22 cellular contexts compared by ENCODE assay signal in genomic region chr2:24540011-24540477, GRCh38.
"Had no signal": no experiment of that assay in that cellular context is flagged by ENCODE, and none has a peak within 500 bp of the region (broad histone marks: within the 10 kb centered on the region; RNA-seq: fewer than 3 reads in every experiment).

No MANE protein-coding gene starts in this region.

- H3K36me3 ChIP-seq: adrenal gland, breast epithelium, sigmoid colon, vagina had no signal

- H3K9me3 ChIP-seq: adrenal gland, breast epithelium, vagina had no signal

- H3K27me3 ChIP-seq: adrenal gland, breast epithelium, heart right ventricle, sigmoid colon, vagina had no signal

- H3K27ac ChIP-seq: adrenal gland, breast epithelium, coronary artery, epithelial cell of prostate, heart right ventricle, sigmoid colon, vagina had no signal

- H3K4me1 ChIP-seq: adrenal gland, breast epithelium had no signal

- H3K4me2 ChIP-seq: smooth muscle cell had no signal

- ATAC-seq: activated CD8-positive, alpha-beta T cell treated with anti-CD3 and anti-CD28 coated beads, Interleukin-2, amount 10 ng/mL, durations not matched to agents 7 days and 5 days; activated naive CD4-positive, alpha-beta T cell treated with anti-CD3 and anti-CD28 coated beads, Interleukin-2, amount 50 U/mL, for 72 hours; activated T-helper 17 cell treated with anti-CD3 and anti-CD28 coated beads, Interleukin-2, amount 50 U/mL, for 72 hours; heart right ventricle; left lobe of liver; naive thymus-derived CD8-positive, alpha-beta T cell; stimulated activated naive B cell treated with anti-CD40 and anti-IgM and Interleukin-4, amounts not matched to agents 10 μg/mL and 1 μg/mL and 100 μg/mL, for 72 hours; T-helper 17 cell had no signal

- H3K4me3 ChIP-seq: adrenal gland, breast epithelium, coronary artery, heart right ventricle, sigmoid colon, smooth muscle cell, vagina had no signal

- DNase-seq: activated CD4-positive, alpha-beta T cell treated with anti-CD3 and anti-CD28 coated beads, Interleukin-2, amount 10 ng/mL, durations not matched to agents 24 days and 14 days; activated CD8-positive, alpha-beta T cell treated with anti-CD3 and anti-CD28 coated beads, Interleukin-2, amount 10 ng/mL, durations not matched to agents 7 days and 5 days; activated T-cell treated with anti-CD3 and anti-CD28 coated beads, Interleukin-2, amount 50 U/mL, for 1 hour; adrenal gland; heart right ventricle; naive thymus-derived CD8-positive, alpha-beta T cell; retina; sigmoid colon; stimulated activated CD4-positive, alpha-beta T cell treated with anti-CD3 and anti-CD28 coated beads, Interleukin-2, amount 100 ng/mL, for 48 hours; stimulated activated CD8-positive, alpha-beta memory T cell treated with anti-CD3 and anti-CD28 coated beads, Interleukin-4, amount 100 ng/mL, for 48 hours; stimulated activated naive B cell treated with anti-CD40 and anti-IgM and Interleukin-4, amounts not matched to agents 10 μg/mL and 1 μg/mL and 100 μg/mL, for 72 hours; T-helper 17 cell; trophoblast cell had no signal

- H3K4me3 Mint-ChIP-seq: activated CD4-positive, alpha-beta T cell treated with anti-CD3 and anti-CD28 coated beads, Interleukin-2, amount 10 ng/mL, durations not matched to agents 24 days and 14 days; activated CD8-positive, alpha-beta T cell treated with anti-CD3 and anti-CD28 coated beads, Interleukin-2, amount 10 ng/mL, durations not matched to agents 7 days and 5 days; activated T-helper 17 cell treated with anti-CD3 and anti-CD28 coated beads, Interleukin-2, amount 50 U/mL, for 72 hours; central memory CD8-positive, alpha-beta T cell; stimulated activated naive B cell treated with anti-CD40 and anti-IgM and Interleukin-4, amounts not matched to agents 10 μg/mL and 1 μg/mL and 100 μg/mL, for 72 hours; T-helper 17 cell had no signal

- H3K9me3 Mint-ChIP-seq: central memory CD8-positive, alpha-beta T cell had no signal

- H3K27ac Mint-ChIP-seq: activated CD4-positive, alpha-beta T cell treated with anti-CD3 and anti-CD28 coated beads, Interleukin-2, amount 10 ng/mL, durations not matched to agents 24 days and 14 days; activated CD8-positive, alpha-beta T cell treated with anti-CD3 and anti-CD28 coated beads, Interleukin-2, amount 10 ng/mL, durations not matched to agents 7 days and 5 days; activated naive CD4-positive, alpha-beta T cell treated with anti-CD3 and anti-CD28 coated beads, Interleukin-2, amount 50 U/mL, for 72 hours; activated T-helper 17 cell treated with anti-CD3 and anti-CD28 coated beads, Interleukin-2, amount 50 U/mL, for 72 hours; stimulated activated naive B cell treated with anti-CD40 and anti-IgM and Interleukin-4, amounts not matched to agents 10 μg/mL and 1 μg/mL and 100 μg/mL, for 72 hours; T-helper 17 cell had no signal

- H3K27me3 Mint-ChIP-seq: activated CD4-positive, alpha-beta T cell treated with anti-CD3 and anti-CD28 coated beads, Interleukin-2, amount 10 ng/mL, durations not matched to agents 24 days and 14 days; activated T-helper 17 cell treated with anti-CD3 and anti-CD28 coated beads, Interleukin-2, amount 50 U/mL, for 72 hours; central memory CD8-positive, alpha-beta T cell; naive thymus-derived CD8-positive, alpha-beta T cell; stimulated activated naive B cell treated with anti-CD40 and anti-IgM and Interleukin-4, amounts not matched to agents 10 μg/mL and 1 μg/mL and 100 μg/mL, for 72 hours; T-helper 17 cell had no signal
